In the genomic region with DNA sequence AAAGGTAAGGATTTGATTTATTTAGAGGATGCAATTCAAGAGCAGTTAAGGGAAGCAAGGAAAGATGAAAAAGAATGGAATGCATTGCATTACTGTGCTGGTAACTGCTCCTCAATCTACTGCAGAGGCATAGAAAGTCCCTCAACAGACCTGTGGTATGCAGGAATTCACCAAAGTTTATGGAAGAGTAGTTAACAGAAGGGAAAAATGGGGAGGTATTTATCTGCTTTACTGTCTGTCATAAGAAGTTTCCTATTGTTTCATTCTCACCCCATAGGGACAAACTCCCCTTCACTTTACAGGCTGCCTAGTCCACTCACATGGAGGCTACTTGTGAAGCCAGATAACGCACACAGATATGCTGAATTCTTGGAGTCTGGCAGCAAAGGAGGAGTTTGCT, we compare ENCODE assay signal across 22 cellular contexts.
"Had no signal": no experiment of that assay in that cellular context is flagged by ENCODE, and none has a peak within 500 bp of the region (broad histone marks: within the 10 kb centered on the region; RNA-seq: fewer than 3 reads in every experiment).

No MANE protein-coding gene starts in this region.

- H3K27ac Mint-ChIP-seq: activated CD8-positive, alpha-beta memory T cell treated with anti-CD3 and anti-CD28 coated beads, Interleukin-2, amount 10 ng/mL, durations not matched to agents 7 days and 5 days; activated CD8-positive, alpha-beta T cell treated with anti-CD3 and anti-CD28 coated beads, Interleukin-2, amount 10 ng/mL, durations not matched to agents 7 days and 5 days; activated naive CD8-positive, alpha-beta T cell; activated T-cell treated with anti-CD3 and anti-CD28 coated beads, Interleukin-2, amount 50 U/mL, for 72 hours; mesothelial cell of epicardium; naive B cell; nephron progenitor cell had no signal

- H3K36me3 Mint-ChIP-seq: activated CD8-positive, alpha-beta memory T cell treated with anti-CD3 and anti-CD28 coated beads, Interleukin-2, amount 10 ng/mL, durations not matched to agents 7 days and 5 days; activated naive CD8-positive, alpha-beta T cell had no signal

- H3K27ac ChIP-seq: body of pancreas, esophagus muscularis mucosa, spleen, tibial nerve had no signal

- H3K4me1 Mint-ChIP-seq: activated CD8-positive, alpha-beta memory T cell treated with anti-CD3 and anti-CD28 coated beads, Interleukin-2, amount 10 ng/mL, durations not matched to agents 7 days and 5 days; naive B cell; nephron progenitor cell had no signal

- H3K4me3 ChIP-seq: body of pancreas, esophagus muscularis mucosa, spleen, tibial nerve had no signal

- DNase-seq: activated CD8-positive, alpha-beta memory T cell treated with anti-CD3 and anti-CD28 coated beads, Interleukin-2, amount 10 ng/mL, durations not matched to agents 7 days and 5 days; activated CD8-positive, alpha-beta T cell treated with anti-CD3 and anti-CD28 coated beads, Interleukin-2, amount 10 ng/mL, durations not matched to agents 7 days and 5 days; activated naive CD4-positive, alpha-beta T cell; activated T-cell treated with anti-CD3 and anti-CD28 coated beads for 4 hours; activated T-cell treated with anti-CD3 and anti-CD28 coated beads, Interleukin-2, amount 50 U/mL, for 72 hours; anterior cingulate cortex; body of pancreas; cortex of kidney; foreskin melanocyte; left colon; mammary epithelial cell; naive B cell; nephron progenitor cell; posterior cingulate gyrus; right cardiac atrium; spleen; stimulated activated naive CD4-positive, alpha-beta T cell; T1000 had no signal

- H3K9me3 ChIP-seq: body of pancreas had no signal

- H3K27me3 ChIP-seq: body of pancreas, esophagus muscularis mucosa, spleen, tibial nerve had no signal

- H3K4me1 ChIP-seq: body of pancreas, esophagus muscularis mucosa, spleen, tibial nerve had no signal

- H3K36me3 ChIP-seq: esophagus muscularis mucosa, spleen, tibial nerve had no signal

- ATAC-seq: activated CD8-positive, alpha-beta memory T cell treated with anti-CD3 and anti-CD28 coated beads, Interleukin-2, amount 10 ng/mL, durations not matched to agents 7 days and 5 days; activated CD8-positive, alpha-beta T cell treated with anti-CD3 and anti-CD28 coated beads, Interleukin-2, amount 10 ng/mL, durations not matched to agents 7 days and 5 days; activated T-cell treated with anti-CD3 and anti-CD28 coated beads, Interleukin-2, amount 50 U/mL, for 72 hours; body of pancreas; left colon; right cardiac atrium had no signal

- H3K27me3 Mint-ChIP-seq: activated CD8-positive, alpha-beta memory T cell treated with anti-CD3 and anti-CD28 coated beads, Interleukin-2, amount 10 ng/mL, durations not matched to agents 7 days and 5 days; activated naive CD8-positive, alpha-beta T cell; naive B cell had no signal

- H3K4me3 Mint-ChIP-seq: activated CD8-positive, alpha-beta memory T cell treated with anti-CD3 and anti-CD28 coated beads, Interleukin-2, amount 10 ng/mL, durations not matched to agents 7 days and 5 days; activated CD8-positive, alpha-beta T cell treated with anti-CD3 and anti-CD28 coated beads, Interleukin-2, amount 10 ng/mL, durations not matched to agents 7 days and 5 days; activated naive CD8-positive, alpha-beta T cell; activated T-cell treated with anti-CD3 and anti-CD28 coated beads, Interleukin-2, amount 50 U/mL, for 72 hours; mesothelial cell of epicardium; naive B cell; nephron progenitor cell had no signal
